In the genomic region with DNA sequence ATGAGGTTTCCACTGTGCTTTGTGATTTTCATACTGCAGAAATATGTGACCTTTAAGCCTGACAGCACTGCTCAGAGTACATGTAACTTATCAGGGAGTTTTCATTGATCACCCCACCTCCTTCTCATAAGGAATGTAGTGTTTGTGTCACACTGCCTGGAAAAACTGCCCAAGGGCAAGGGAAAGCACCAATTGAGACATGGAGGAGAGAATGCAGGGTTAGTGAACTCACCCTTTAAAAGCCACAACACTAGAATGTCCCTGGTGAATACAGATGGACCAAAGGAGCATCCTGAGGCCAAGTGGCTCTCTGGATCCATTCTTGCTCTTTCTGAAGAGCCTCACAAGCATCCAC, we compare ENCODE assay signal across 24 cellular contexts.
DNase-seq lines count a peak whose midpoint lies in the region; ATAC-seq, FAIRE-seq and TF ChIP-seq lines count a peak whose summit lies in the region.
"Had no signal": no experiment of that assay in that cellular context is flagged by ENCODE, and none has a peak within 500 bp of the region (broad histone marks: within the 10 kb centered on the region; RNA-seq: fewer than 3 reads in every experiment).

No MANE protein-coding gene starts in this region.

- H3K79me2 ChIP-seq in H1 (ENCODE audit: control insufficient read depth in 1 of 2, insufficient read depth in 2 of 2, low read length in 2 of 2) = no peaks in the 10 kb centered on the region

- H3K9me3 ChIP-seq in IMR-90 (ENCODE audit: control insufficient read depth, insufficient read depth, low read length) (no peaks in the 10 kb centered on the region), H1 (ENCODE audit: insufficient read depth in 2 of 2, low read depth in 1 of 2, low read length in 1 of 2) (0 out of 4 replicates have a peak, but pooled peaks cover 0 to 4% of the 10 kb centered on the region in 2 experiments)
- H3K9me3 ChIP-seq in CD8-positive, alpha-beta memory T cell (ENCODE audit: low read length) = no peaks in the 10 kb centered on the region
- H3K9me3 ChIP-seq: A549, HAP-1, left ventricle myocardium inferior, upper lobe of right lung had no signal

- H3K27me3 ChIP-seq in IMR-90 (ENCODE audit: control insufficient read depth, insufficient read depth, low read length) (no peaks in the 10 kb centered on the region), H1 (replicated peaks in 1 of 4; ENCODE audit: control insufficient read depth in 3 of 4, extremely low read depth in 1 of 4, insufficient read depth in 3 of 4, low read length in 3 of 4) (no peaks in the 10 kb centered on the region)
- no peaks in the 10 kb centered on the region for H3K27me3 ChIP-seq in CD8-positive, alpha-beta memory T cell (ENCODE audit: insufficient read depth, low read length, poor library complexity, severe bottlenecking)
- H3K27me3 ChIP-seq: upper lobe of right lung had no signal

- dilution Hi-C loops in IMR-90 (cut with HindIII; ENCODE audit: low sequenced_read_pairs, unreplicated experiment) = no loop called here

- H4K5ac ChIP-seq in IMR-90 (ENCODE audit: low read depth, low read length) (no peak overlapping the region), H1 (ENCODE audit: insufficient read length, low read depth, low read length) (no peak overlapping the region)

- no peak for TF ChIP-seq EP300 in H1 (IDR thresholded peaks at IDR 0.05; ENCODE audit: borderline replicate concordance in 1 of 2, low read depth in 2 of 2, low read length in 2 of 2)

- no peaks in the 10 kb centered on the region; the same call in 1 of the 2 replicates for H3K9me1 ChIP-seq in IMR-90 (ENCODE audit: insufficient read depth, low read length)

- H4K20me1 ChIP-seq in IMR-90 (ENCODE audit: insufficient read depth, low read length) (no peaks in the 10 kb centered on the region), H1 (replicated peaks in 1 of 2; ENCODE audit: control insufficient read depth in 1 of 2, insufficient read depth in 2 of 2, low read length in 2 of 2) (no peaks in the 10 kb centered on the region)

- H3K27ac Mint-ChIP-seq in nephron progenitor cell = peak overlapping the region; percentile 88
- H3K27ac Mint-ChIP-seq in CD8-positive, alpha-beta memory T cell = no peak overlapping the region
- H3K27ac Mint-ChIP-seq: activated naive CD8-positive, alpha-beta T cell treated with anti-CD3 and anti-CD28 coated beads for 36 hours; naive B cell; stimulated activated effector memory CD8-positive, alpha-beta T cell treated with anti-CD3 and anti-CD28 coated beads, Interleukin-12 subunit alpha, Interleukin-12 subunit beta, amount 100 ng/mL, for 72 hours had no signal

- H3K14ac ChIP-seq in IMR-90 (replicated peaks; ENCODE audit: low read depth, low read length) (no peak overlapping the region), H1 (ENCODE audit: insufficient read length) (no peak overlapping the region)

- no peaks in the 10 kb centered on the region for H3K36me3 Mint-ChIP-seq in nephron progenitor cell (ENCODE audit: low read depth)
- no peaks in the 10 kb centered on the region for H3K36me3 Mint-ChIP-seq in CD8-positive, alpha-beta memory T cell
- H3K36me3 Mint-ChIP-seq: activated naive CD8-positive, alpha-beta T cell treated with anti-CD3 and anti-CD28 coated beads for 36 hours; naive B cell; stimulated activated effector memory CD8-positive, alpha-beta T cell treated with anti-CD3 and anti-CD28 coated beads, Interleukin-12 subunit alpha, Interleukin-12 subunit beta, amount 100 ng/mL, for 72 hours had no signal

- H4K91ac ChIP-seq in IMR-90 (ENCODE audit: insufficient read depth, low read depth, low read length) = no peak overlapping the region
- peak overlapping the region; percentile 20 for H4K91ac ChIP-seq in H1 (replicated peaks; ENCODE audit: insufficient read length, low read length)

- no peak for FAIRE-seq in H1 (lab: Jason Lieb, UNC)
- FAIRE-seq: A549, RCC 7860 had no signal

- no peak overlapping the region for H2AK5ac ChIP-seq in IMR-90 (ENCODE audit: low read depth, low read length)
- no peak overlapping the region for H2AK5ac ChIP-seq in H1 (ENCODE audit: low read depth, low read length)

- H3K56ac ChIP-seq in IMR-90 (ENCODE audit: extremely low read depth, insufficient read depth, low read length) (no peak overlapping the region), H1 (replicated peaks; ENCODE audit: insufficient read length, low read depth, low read length) (no peak overlapping the region)

- H4K8ac ChIP-seq in IMR-90 (ENCODE audit: low read depth in 2 of 2, low read length in 2 of 2) (no peak overlapping the region), H1 (ENCODE audit: extremely low read depth, insufficient read depth, low read length) (no peak overlapping the region)

- H2BK20ac ChIP-seq in IMR-90 (ENCODE audit: low read depth, low read length) = no peak overlapping the region
- no peak overlapping the region for H2BK20ac ChIP-seq in H1 (ENCODE audit: low read length)

- no peak overlapping the region for H3K18ac ChIP-seq in IMR-90 (ENCODE audit: low read depth, low read length)
- H3K18ac ChIP-seq in H1 (ENCODE audit: extremely low read depth, low read length) = no peak overlapping the region; the same call in 1 of the 2 replicates

- TF ChIP-seq POLR2A in IMR-90 (IDR thresholded peaks at IDR 0.05; ENCODE audit: low read depth, low read length) (no peak), H1 (IDR thresholded peaks at IDR 0.05; ENCODE audit: control extremely low read depth in 1 of 2, low read depth in 2 of 2, low read length in 2 of 2) (no peak)

- BruUV-seq in IMR-90 (replicated peaks; lab: Mats Ljungman, UMichigan) = no TSS peak

- no peak overlapping the region for H3K4ac ChIP-seq in IMR-90 (ENCODE audit: low read depth, low read length)
- no peak overlapping the region for H3K4ac ChIP-seq in H1 (replicated peaks; ENCODE audit: insufficient read length, low read depth, low read length)

- H2BK15ac ChIP-seq in IMR-90 (ENCODE audit: low read depth, low read length) = no peak overlapping the region
- H2BK15ac ChIP-seq in H1 (ENCODE audit: low read length) = no peak overlapping the region

- no peaks in the 10 kb centered on the region for H3K23me2 ChIP-seq in H1 (ENCODE audit: low read depth, low read length)

- H3K9ac ChIP-seq in IMR-90 (ENCODE audit: low read depth, low read length) (no peak overlapping the region), H1 (replicated peaks in 1 of 4; ENCODE audit: extremely low read depth in 1 of 4, low read depth in 3 of 4, low read length in 3 of 4) (no peak overlapping the region)

- TF ChIP-seq RAD21 in IMR-90 (IDR thresholded peaks at IDR 0.05; ENCODE audit: low read length) = no peak
- no peak for TF ChIP-seq RAD21 in H1 (IDR thresholded peaks at IDR 0.05 in 1 of 2, conservative IDR thresholded peaks at IDR 0.05 in 1 of 2; ENCODE audit: low read depth in 2 of 2, low read length in 2 of 2)

- no peak overlapping the region for H2AK9ac ChIP-seq in IMR-90 (replicated peaks; ENCODE audit: low read depth, low read length, poor library complexity)

- TF ChIP-seq CTCF in AG10803 (conservative IDR thresholded peaks at IDR 0.05; ENCODE audit: low read length) (no peak), IMR-90 (conservative IDR thresholded peaks at IDR 0.05; ENCODE audit: low read depth, low read length) (no peak), H1 (IDR thresholded peaks at IDR 0.05; ENCODE audit: control extremely low read depth in 1 of 3, insufficient read depth in 1 of 3, low read depth in 1 of 3, low read length in 3 of 3) (no peak), nephron progenitor cell (IDR thresholded peaks at IDR 0.05) (no peak)

- DNase-seq in AG10803 (ENCODE audit: low read depth) (peak; percentile 23), IMR-90 (peak; percentile 24), H1 (ENCODE audit: low read depth in 1 of 2, low spot score in 2 of 2) (no peak), nephron progenitor cell (no peak), HuH-7 (ENCODE audit: low spot score) (no peak), SW 1271 (lab: John Stamatoyannopoulos, UW) (no peak), epidermal melanocyte (ENCODE audit: insufficient read length, low spot score) (no peak)
- DNase-seq in CD8-positive, alpha-beta memory T cell = no peak
- DNase-seq: activated naive CD8-positive, alpha-beta T cell treated with anti-CD3 and anti-CD28 coated beads for 36 hours; cerebellar nuclear complex; hippocampal formation; left ventricle myocardium inferior; naive B cell; NCI-H187 treated with DMSO at 0.1 percent for 48 hours; right cardiac atrium; stimulated activated CD4-positive, alpha-beta T cell treated with anti-CD3 and anti-CD28 coated beads, Interleukin-4, amount 100 ng/mL, for 4 hours; T-helper 1 cell; upper lobe of right lung had no signal

- H3K4me3 Mint-ChIP-seq in nephron progenitor cell = no peak overlapping the region
- H3K4me3 Mint-ChIP-seq in CD8-positive, alpha-beta memory T cell = no peak overlapping the region
- H3K4me3 Mint-ChIP-seq: activated naive CD8-positive, alpha-beta T cell treated with anti-CD3 and anti-CD28 coated beads for 36 hours; naive B cell; stimulated activated effector memory CD8-positive, alpha-beta T cell treated with anti-CD3 and anti-CD28 coated beads, Interleukin-12 subunit alpha, Interleukin-12 subunit beta, amount 100 ng/mL, for 72 hours had no signal

- no peak overlapping the region for H2AFZ ChIP-seq in IMR-90 (replicated peaks; ENCODE audit: low read length, poor library complexity)
- H2AFZ ChIP-seq in H1 (ENCODE audit: low read length) = peak overlapping the region; percentile 14; the same call in 1 of the 2 replicates

- H2BK5ac ChIP-seq in IMR-90 (ENCODE audit: low read depth, low read length, poor library complexity, severe bottlenecking) (no peak overlapping the region), H1 (ENCODE audit: low read depth, low read length) (peak overlapping the region; percentile 7; the same call in 1 of the 2 replicates)

- H3K9me3 Mint-ChIP-seq in nephron progenitor cell = peaks cover 12% of the 10 kb centered on the region
- H3K9me3 Mint-ChIP-seq in CD8-positive, alpha-beta memory T cell = peaks cover 0 to 6% (median 0%) of the 10 kb centered on the region in 5 donors
- H3K9me3 Mint-ChIP-seq: activated naive CD8-positive, alpha-beta T cell treated with anti-CD3 and anti-CD28 coated beads for 36 hours; stimulated activated effector memory CD8-positive, alpha-beta T cell treated with anti-CD3 and anti-CD28 coated beads, Interleukin-12 subunit alpha, Interleukin-12 subunit beta, amount 100 ng/mL, for 72 hours had no signal

- H3K27ac ChIP-seq in IMR-90 (ENCODE audit: insufficient read depth, low read length) (no peak overlapping the region), H1 (ENCODE audit: low read depth, low read length) (no peak overlapping the region)
- H3K27ac ChIP-seq in CD8-positive, alpha-beta memory T cell (ENCODE audit: low read depth, low read length) = no peak overlapping the region
- H3K27ac ChIP-seq: A549, epithelial cell of prostate, left ventricle myocardium inferior, upper lobe of right lung had no signal

- peaks cover 4% of the 10 kb centered on the region for H3K27me3 Mint-ChIP-seq in nephron progenitor cell (ENCODE audit: low read depth, poor library complexity)
- H3K27me3 Mint-ChIP-seq in CD8-positive, alpha-beta memory T cell = peaks cover 8 to 10% of the 10 kb centered on the region in 2 donors

- H3K4me2 ChIP-seq in IMR-90 (ENCODE audit: low read depth, low read length) (no peak overlapping the region), H1 (ENCODE audit: insufficient read depth in 1 of 2, low read depth in 2 of 2, low read length in 2 of 2) (no peak overlapping the region)
- H3K4me2 ChIP-seq: A549 had no signal

- no peak overlapping the region for H3K4me3 ChIP-seq in AG10803 (ENCODE audit: low read length)
- no peak overlapping the region for H3K4me3 ChIP-seq in IMR-90 (ENCODE audit: insufficient read depth, low read depth, low read length)
- H3K4me3 ChIP-seq in H1 (ENCODE audit: extremely low read depth in 1 of 4, insufficient read depth in 2 of 4, low read depth in 3 of 4, low read length in 4 of 4) = no peak overlapping the region
- no peak overlapping the region for H3K4me3 ChIP-seq in CD8-positive, alpha-beta memory T cell (ENCODE audit: low read length)
- H3K4me3 ChIP-seq: A549, HAP-1, left ventricle myocardium inferior, upper lobe of right lung had no signal

- H2BK120ac ChIP-seq in IMR-90 (ENCODE audit: low read depth, low read length) (no peak overlapping the region), H1 (replicated peaks; ENCODE audit: low read depth, low read length) (peak overlapping the region; percentile 47)

- CTCF ChIA-PET in IMR-90 (lab: Yijun Ruan, JAX) (no interaction called here), H1 (lab: Charles Lee; ENCODE audit: partially characterized antibody) (interaction anchor here (1.1 to 1.2 kb wide), 2 partner anchors 36 to 179 kb away, joined by 3 to 5 read pairs; no protein-coding TSS in a partner anchor)
- CTCF ChIA-PET in CD8-positive, alpha-beta memory T cell (lab: Charles Lee) = no interaction called here

- ATAC-seq in IMR-90 (ENCODE audit: low read depth) = peak; percentile 54
- ATAC-seq: A549; activated CD4-positive, CD25-positive, alpha-beta regulatory T cell treated with anti-CD3 and anti-CD28 coated beads, Interleukin-2, amount 50 U/mL, for 24 hours; right cardiac atrium; upper lobe of right lung had no signal

- H3K79me1 ChIP-seq in IMR-90 (ENCODE audit: low read depth in 1 of 2, low read length in 2 of 2) (no peaks in the 10 kb centered on the region), H1 (ENCODE audit: low read depth, low read length) (no peaks in the 10 kb centered on the region)

- H3K23ac ChIP-seq in IMR-90 (ENCODE audit: low read depth, low read length) (no peak overlapping the region), H1 (ENCODE audit: insufficient read length) (no peak overlapping the region)

- POLR2A ChIA-PET in IMR-90 (lab: Charles Lee; ENCODE audit: unreplicated experiment) (no interaction called here), H1 (lab: Charles Lee; ENCODE audit: partially characterized antibody) (no interaction called here)
- POLR2A ChIA-PET in CD8-positive, alpha-beta memory T cell (lab: Charles Lee) = no interaction called here

- in situ Hi-C loops in IMR-90 (cut with MboI; ENCODE audit: low sequenced_read_pairs) = no loop called here

- H3K36me3 ChIP-seq in IMR-90 (ENCODE audit: control insufficient read depth, insufficient read depth, low read length) (no peaks in the 10 kb centered on the region), H1 (ENCODE audit: control insufficient read depth in 2 of 4, insufficient read depth in 4 of 4, low read length in 3 of 4) (0 out of 8 replicates have a peak, but pooled peaks cover 0 to 3% (median 0%) of the 10 kb centered on the region in 4 experiments)
- H3K36me3 ChIP-seq in CD8-positive, alpha-beta memory T cell (ENCODE audit: insufficient read depth, low read length) = no peaks in the 10 kb centered on the region
- H3K36me3 ChIP-seq: HAP-1, left ventricle myocardium inferior, upper lobe of right lung had no signal

- peaks cover 13% of the 10 kb centered on the region for H3K4me1 ChIP-seq in IMR-90 (ENCODE audit: control insufficient read depth, insufficient read depth, low read length)
- peaks cover 0 to 16% (median 4%) of the 10 kb centered on the region in 4 experiments; a peak in 3 of 7 replicates for H3K4me1 ChIP-seq in H1 (replicated peaks in 1 of 4; ENCODE audit: control insufficient read depth in 3 of 4, insufficient read depth in 4 of 4, low read length in 3 of 4)
- H3K4me1 ChIP-seq in CD8-positive, alpha-beta memory T cell (ENCODE audit: insufficient read depth, low read length) = no peaks in the 10 kb centered on the region
- H3K4me1 ChIP-seq: HAP-1, upper lobe of right lung had no signal

- intact Hi-C loops in IMR-90 (cut with micrococcal nuclease) = loop anchor here (5.0 to 10.0 kb wide), 2 partner anchors 148 to 175 kb away; a partner anchor contains a TSS

- no peak overlapping the region for H2BK12ac ChIP-seq in H1 (ENCODE audit: low read depth, low read length)

- H3K4me1 Mint-ChIP-seq in nephron progenitor cell = peaks cover 19% of the 10 kb centered on the region
- H3K4me1 Mint-ChIP-seq in CD8-positive, alpha-beta memory T cell = peaks cover 3 to 7% (median 4%) of the 10 kb centered on the region in 3 donors
- H3K4me1 Mint-ChIP-seq: naive B cell had no signal

Comparison
In these comparisons a context has a peak if more than half of its experiments do, and no peak if none do; other contexts are left out.
1. DNase-seq: peak in AG10803 (single experiment) and IMR-90 (single experiment); none in H1 (0 of 2), nephron progenitor cell (single experiment), HuH-7 (single experiment), CD8-positive, alpha-beta memory T cell (0 of 5), SW 1271 (0 of 2) and epidermal melanocyte (single experiment).